In the genomic region with DNA sequence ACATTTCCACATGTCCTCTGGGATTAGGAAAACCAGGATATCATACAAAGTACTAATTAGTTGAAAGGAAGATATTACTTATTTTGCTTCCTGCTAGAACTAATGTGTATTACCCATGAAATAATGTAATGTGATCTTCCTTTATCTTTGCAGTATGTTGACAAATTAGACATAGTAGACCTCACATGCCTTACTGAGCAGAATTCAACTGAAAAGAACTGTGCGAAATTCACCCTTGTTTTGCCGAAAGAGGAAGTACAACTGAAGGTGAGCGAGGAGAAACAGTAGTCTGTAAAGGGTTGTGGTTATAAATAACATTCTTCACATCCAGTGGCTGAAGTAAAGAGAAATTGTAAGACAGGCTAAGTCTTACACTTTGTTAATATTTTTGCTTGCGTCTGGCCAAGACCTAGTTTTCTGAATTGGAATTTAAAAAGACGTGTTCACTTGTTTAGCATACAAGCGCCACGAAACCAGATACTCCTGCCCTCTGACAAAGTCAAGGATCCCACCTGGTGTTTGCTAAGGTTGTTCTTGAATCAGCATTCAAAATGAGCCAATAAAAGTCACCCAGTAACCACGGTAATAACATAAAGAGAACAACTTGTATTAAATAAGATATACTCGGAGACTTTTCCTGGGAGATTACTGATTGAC, we compare ENCODE assay signal across 9 cellular contexts. TPM values are rescaled to one million over a fixed set of nuclear protein-coding genes. Genes with fewer than 3 reads are reported as not detected.
DNase-seq lines count a peak whose midpoint lies in the region; ATAC-seq, FAIRE-seq and TF ChIP-seq lines count a peak whose summit lies in the region.
"Had no signal": no experiment of that assay in that cellular context is flagged by ENCODE, and none has a peak within 500 bp of the region (broad histone marks: within the 10 kb centered on the region; RNA-seq: fewer than 3 reads in every experiment).

No MANE protein-coding gene starts in this region.

- TF ChIP-seq POLR2A in NB4 (IDR thresholded peaks at IDR 0.05; ENCODE audit: extremely low read depth, insufficient read length) (no peak), H54 (IDR thresholded peaks at IDR 0.05; ENCODE audit: low read depth, low read length) (no peak)

- no peak overlapping the region for H3K4me3 ChIP-seq in NB4 (ENCODE audit: low read depth, low read length)

- FAIRE-seq in H54 (lab: Jason Lieb, UNC) = no peak

- POLR2A ChIA-PET in activated CD8-positive, alpha-beta T cell treated with anti-CD3 and anti-CD28 coated beads, Interleukin-2, amount 10 ng/mL, durations not matched to agents 7 days and 5 days (lab: Charles Lee) = no interaction called here

- peaks cover 51% of the 10 kb centered on the region for H3K36me3 Mint-ChIP-seq in activated CD8-positive, alpha-beta T cell treated with anti-CD3 and anti-CD28 coated beads, Interleukin-2, amount 10 ng/mL, durations not matched to agents 7 days and 5 days (ENCODE audit: low read depth)

- TF ChIP-seq CTCF in NB4 (IDR thresholded peaks at IDR 0.05; ENCODE audit: low read depth, low read length) = no peak

- H3K27me3 Mint-ChIP-seq in activated CD8-positive, alpha-beta T cell treated with anti-CD3 and anti-CD28 coated beads, Interleukin-2, amount 10 ng/mL, durations not matched to agents 7 days and 5 days (ENCODE audit: low read depth) = no peaks in the 10 kb centered on the region

- DNase-seq in NB4 (ENCODE audit: low read depth) (peak; percentile 71), activated gamma-delta T cell (lab: John Stamatoyannopoulos, UW) (no peak), AG20443 (ENCODE audit: low spot score) (no peak), H54 (ENCODE audit: insufficient read length, low spot score) (no peak), NCI-H1694 treated with DMSO at 0.1 percent for 48 hours (lab: John Stamatoyannopoulos, UW) (no peak)
- DNase-seq in activated CD8-positive, alpha-beta T cell treated with anti-CD3 and anti-CD28 coated beads, Interleukin-2, amount 10 ng/mL, durations not matched to agents 7 days and 5 days = no peak

- peaks cover 5% of the 10 kb centered on the region for H3K9me3 Mint-ChIP-seq in activated CD8-positive, alpha-beta T cell treated with anti-CD3 and anti-CD28 coated beads, Interleukin-2, amount 10 ng/mL, durations not matched to agents 7 days and 5 days (ENCODE audit: insufficient read depth)

- ATAC-seq in GM18861 (IDR thresholded peaks at IDR 0.05; ENCODE audit: unreplicated experiment) = peak; percentile 94
- ATAC-seq in HG02588 (IDR thresholded peaks at IDR 0.05; ENCODE audit: unreplicated experiment) = peak; percentile 94
- ATAC-seq in activated CD8-positive, alpha-beta T cell treated with anti-CD3 and anti-CD28 coated beads, Interleukin-2, amount 10 ng/mL, durations not matched to agents 7 days and 5 days = peak; percentile 77

- peak overlapping the region; percentile 48 for H3K4me3 Mint-ChIP-seq in activated CD8-positive, alpha-beta T cell treated with anti-CD3 and anti-CD28 coated beads, Interleukin-2, amount 10 ng/mL, durations not matched to agents 7 days and 5 days

- peaks cover 44% of the 10 kb centered on the region for H3K4me1 Mint-ChIP-seq in activated CD8-positive, alpha-beta T cell treated with anti-CD3 and anti-CD28 coated beads, Interleukin-2, amount 10 ng/mL, durations not matched to agents 7 days and 5 days (ENCODE audit: low read depth)

- CTCF ChIA-PET in activated CD8-positive, alpha-beta T cell treated with anti-CD3 and anti-CD28 coated beads, Interleukin-2, amount 10 ng/mL, durations not matched to agents 7 days and 5 days (lab: Charles Lee) = interaction anchor here (0.6 kb wide), 1 partner anchor 58 kb away, joined by 3 read pairs; no protein-coding TSS in a partner anchor

- H3K27ac Mint-ChIP-seq in activated CD8-positive, alpha-beta T cell treated with anti-CD3 and anti-CD28 coated beads, Interleukin-2, amount 10 ng/mL, durations not matched to agents 7 days and 5 days = peak overlapping the region; percentile 72

RNA-seq across cellular contexts. Expression of a gene that starts 16.8 kb away (rescaled TPM):
- total RNA-seq in activated CD8-positive, alpha-beta T cell treated with anti-CD3 and anti-CD28 coated beads, Interleukin-2, amount 10 ng/mL, durations not matched to agents 7 days and 5 days = 10 to 100 TPM; 22.3 to 23.1 TPM
- total RNA-seq: RPMI7951 had no signal

RNA-seq across cellular contexts. Expression of a gene that starts 30.1 kb away (rescaled TPM):
- total RNA-seq in activated CD8-positive, alpha-beta T cell treated with anti-CD3 and anti-CD28 coated beads, Interleukin-2, amount 10 ng/mL, durations not matched to agents 7 days and 5 days = 10 to 100 TPM; 33.2 to 33.7 TPM
